ENCODE assay signal across 8 cellular contexts in genomic region chr9:123887837-123888236, GRCh38.
"Had no signal": no experiment of that assay in that cellular context is flagged by ENCODE, and none has a peak within 500 bp of the region (broad histone marks: within the 10 kb centered on the region; RNA-seq: fewer than 3 reads in every experiment).

No MANE protein-coding gene starts in this region.

- DNase-seq: GDM1, GF-D8 had no signal

- ATAC-seq: GM12878 had no signal

- FAIRE-seq: G401.6, GM12878, GM12891, GM12892, GM18507, GM19239 had no signal

- H3K4me3 ChIP-seq: GM12878 had no signal
